ENCODE assay signal across 10 cellular contexts in the genomic region with DNA sequence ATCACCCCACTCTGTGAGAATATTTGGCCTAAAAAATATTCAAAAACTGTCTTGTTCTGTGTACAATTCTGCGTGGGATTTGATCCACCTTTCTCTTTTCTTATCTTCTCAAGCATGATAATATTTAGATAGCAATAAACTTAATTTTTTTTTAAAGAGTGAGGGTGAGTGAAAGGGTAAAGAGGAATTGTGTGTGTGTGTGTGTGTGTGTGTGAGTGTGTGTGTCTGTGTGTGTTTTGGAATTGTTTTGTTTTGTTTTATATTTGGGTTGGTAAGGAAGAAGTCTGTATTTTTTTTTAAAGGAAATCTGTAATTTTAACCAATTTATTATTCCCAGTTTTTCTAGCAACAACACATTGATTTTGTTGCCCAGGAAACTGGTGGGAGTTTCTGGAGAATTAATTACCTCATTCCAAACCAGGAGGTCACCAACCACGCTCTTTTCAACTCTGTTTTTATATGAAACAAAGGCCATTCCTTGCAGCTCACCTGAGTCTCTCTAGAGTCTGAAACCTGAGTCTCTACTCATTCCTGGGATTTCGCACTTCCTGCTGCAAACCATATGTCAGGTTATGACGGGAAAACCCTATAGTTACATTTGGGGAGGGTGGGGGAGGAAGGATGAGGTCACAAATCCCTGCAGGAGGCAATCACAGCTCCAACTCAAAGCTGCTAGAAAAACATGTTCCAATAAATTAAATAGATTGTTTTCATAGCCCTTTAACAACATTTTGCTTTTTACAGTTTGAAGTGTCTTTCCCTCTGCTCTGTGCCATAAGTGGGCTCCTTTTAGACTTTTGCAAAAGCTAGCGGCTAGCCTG. TPM values are rescaled to one million over a fixed set of nuclear protein-coding genes. Genes with fewer than 3 reads are reported as not detected.
DNase-seq lines count a peak whose midpoint lies in the region; ATAC-seq and TF ChIP-seq lines count a peak whose summit lies in the region.
"Had no signal": no experiment of that assay in that cellular context is flagged by ENCODE, and none has a peak within 500 bp of the region (broad histone marks: within the 10 kb centered on the region; RNA-seq: fewer than 3 reads in every experiment).

No MANE protein-coding gene starts in this region.

- H3K27ac ChIP-seq in foreskin keratinocyte (no peak overlapping the region), thoracic aorta (peak overlapping the region; percentile 57 to 71)
- H3K27ac ChIP-seq: prostate gland had no signal

- no peaks in the 10 kb centered on the region for H3K36me3 ChIP-seq in thoracic aorta
- H3K36me3 ChIP-seq: prostate gland had no signal

- no peaks in the 10 kb centered on the region for H3K9me3 ChIP-seq in thoracic aorta
- H3K9me3 ChIP-seq: prostate gland had no signal

- H3K27me3 ChIP-seq in foreskin keratinocyte = no peaks in the 10 kb centered on the region
- no peaks in the 10 kb centered on the region for H3K27me3 ChIP-seq in thoracic aorta (replicated peaks; ENCODE audit: insufficient read depth)

- H3K4me3 ChIP-seq in thoracic aorta = no peak overlapping the region
- H3K4me3 ChIP-seq: prostate gland had no signal

- H3K4me1 ChIP-seq in foreskin keratinocyte (no peaks in the 10 kb centered on the region), thoracic aorta (ENCODE audit: control insufficient read depth in 1 of 2, low read depth in 2 of 2) (peaks cover 26 to 62% of the 10 kb centered on the region in 2 donors)
- H3K4me1 ChIP-seq: prostate gland had no signal

- peak; percentile 60 for DNase-seq in NCI-H2107 treated with DMSO at 0.1 percent for 48 hours (lab: John Stamatoyannopoulos, UW; ENCODE audit: unreplicated experiment)
- DNase-seq in NCI-H2107 (lab: John Stamatoyannopoulos, UW) = no peak
- DNase-seq in amniotic epithelial cell (ENCODE audit: low read depth) = peak; percentile 24
- DNase-seq in foreskin keratinocyte = peak; percentile 42 to 69
- no peak for DNase-seq in thoracic aorta (ENCODE audit: low spot score)
- DNase-seq in activated CD8-positive, alpha-beta memory T cell treated with anti-CD3 and anti-CD28 coated beads, Interleukin-2, amount 50 U/mL, for 4 hours = no peak
- DNase-seq: activated CD4-positive, alpha-beta T cell treated with anti-CD3 and anti-CD28 coated beads, Interleukin-2, amount 10 ng/mL, durations not matched to agents 7 days and 5 days had no signal

- ATAC-seq in foreskin keratinocyte (peak; percentile 59), thoracic aorta (ENCODE audit: insufficient number of reproducible peaks, low FRiP score, low read depth) (no peak), HG03457 (IDR thresholded peaks at IDR 0.05; ENCODE audit: unreplicated experiment) (no peak), GM18873 (IDR thresholded peaks at IDR 0.05; ENCODE audit: low FRiP score, unreplicated experiment) (no peak)

- TF ChIP-seq CTCF in foreskin keratinocyte (conservative IDR thresholded peaks at IDR 0.05) = no peak
- no peak for TF ChIP-seq CTCF in thoracic aorta (IDR thresholded peaks at IDR 0.05)

RNA-seq across cellular contexts. Expression of a gene that starts 38.1 kb away (rescaled TPM):
- total RNA-seq in foreskin keratinocyte (58.8 TPM in 2 replicates), thoracic aorta (10 to 100 TPM; 36.0 to 86.0 TPM)
- polyA plus RNA-seq in foreskin keratinocyte = 37.5 and 43.8 TPM in 2 replicates

RNA-seq across cellular contexts. Expression of a gene that starts 46.4 kb away (rescaled TPM):
- total RNA-seq in foreskin keratinocyte = 30.2 and 30.3 TPM in 2 replicates
- polyA plus RNA-seq in foreskin keratinocyte = 5.6 and 7.1 TPM in 2 replicates
- 100 to 1,000 TPM in 1 of 2 donors, 10 to 100 TPM in 1; 91.1 to 659 TPM for total RNA-seq in thoracic aorta

Comparison
In these comparisons a context has a peak if more than half of its experiments do, and no peak if none do; other contexts are left out.
1. DNase-seq: peak in NCI-H2107 treated with DMSO at 0.1 percent for 48 hours (single experiment), amniotic epithelial cell (single experiment) and foreskin keratinocyte (2 of 2); none in NCI-H2107 (single experiment), thoracic aorta (single experiment) and activated CD8-positive, alpha-beta memory T cell treated with anti-CD3 and anti-CD28 coated beads, Interleukin-2, amount 50 U/mL, for 4 hours (single experiment).